Comparison of ENCODE assay signal across 12 cellular contexts in genomic region chr1:1763657-1764621, GRCh38. TPM values are rescaled to one million over a fixed set of nuclear protein-coding genes. Genes with fewer than 3 reads are reported as not detected.
A peak's percentile ranks its signal among the peaks of the same experiment; 100 is the strongest.
DNase-seq lines count a peak whose midpoint lies in the region; ATAC-seq and TF ChIP-seq lines count a peak whose summit lies in the region.
"Had no signal": no experiment of that assay in that cellular context is flagged by ENCODE, and none has a peak within 500 bp of the region (broad histone marks: within the 10 kb centered on the region; RNA-seq: fewer than 3 reads in every experiment).

No MANE protein-coding gene starts in this region.

- no peaks in the 10 kb centered on the region for H3F3A ChIP-seq in OCI-LY1 (ENCODE audit: insufficient read depth, low read length)

- H3K4me1 ChIP-seq in CD4-positive, CD25-positive, alpha-beta regulatory T cell (ENCODE audit: control insufficient read depth, insufficient read depth, low read length, poor library complexity, severe bottlenecking): no peaks in the 10 kb centered on the region
- H3K4me1 ChIP-seq in OCI-LY1 (ENCODE audit: insufficient read depth, low read length, severe bottlenecking): peaks cover 4% of the 10 kb centered on the region
- H3K4me1 ChIP-seq in neuronal stem cell (ENCODE audit: control insufficient read depth in 2 of 2, insufficient read depth in 1 of 2, low read depth in 1 of 2, low read length in 2 of 2): peaks cover 0 to 7% of the 10 kb centered on the region in 2 donors

- peaks cover 47% of the 10 kb centered on the region for H3K79me2 ChIP-seq in OCI-LY1 (ENCODE audit: insufficient read depth, low read length)

- H2BK5ac ChIP-seq in neuronal stem cell (ENCODE audit: low read length): no peak overlapping the region

- no peaks in the 10 kb centered on the region for H3K9me3 Mint-ChIP-seq in CD4-positive, CD25-positive, alpha-beta regulatory T cell

- peaks cover 20% of the 10 kb centered on the region for H3K36me3 Mint-ChIP-seq in CD4-positive, CD25-positive, alpha-beta regulatory T cell

- H3K23ac ChIP-seq in neuronal stem cell (ENCODE audit: low read depth, low read length, poor library complexity): no peak overlapping the region

- H3K18ac ChIP-seq in neuronal stem cell (ENCODE audit: low read length): no peak overlapping the region

- H2AK5ac ChIP-seq in neuronal stem cell (ENCODE audit: low read depth, low read length): no peak overlapping the region

- H3K9me2 ChIP-seq in OCI-LY1 (ENCODE audit: low read depth, low read length): no peaks in the 10 kb centered on the region

- peak overlapping the region; percentile 16 for H2BK12ac ChIP-seq in neuronal stem cell (ENCODE audit: low read length)

- no peak for DNase-seq in CD4-positive, CD25-positive, alpha-beta regulatory T cell
- peak; percentile 99 for DNase-seq in fibroblast of gingiva (ENCODE audit: low read depth)
- DNase-seq in neuronal stem cell (ENCODE audit: low spot score): no peak
- no peak for DNase-seq in SW 1271 (lab: John Stamatoyannopoulos, UW)
- DNase-seq in T-helper 2 cell: no peak
- no peak for DNase-seq in HUDEP-2 (lab: John Stamatoyannopoulos, UW; ENCODE audit: unreplicated experiment in 76 of 76)
- DNase-seq in effector CD4-positive, alpha-beta T cell: no peak
- DNase-seq: GOT3, KG1, kidney glomerular epithelial cell had no signal

- no peak overlapping the region for H4K91ac ChIP-seq in neuronal stem cell (ENCODE audit: low read depth, low read length, poor library complexity)

- no peak overlapping the region for H2BK120ac ChIP-seq in neuronal stem cell (ENCODE audit: low read depth, low read length)

- peaks cover 25% of the 10 kb centered on the region for H3K79me1 ChIP-seq in neuronal stem cell (ENCODE audit: low read depth, low read length)

- no peak overlapping the region for H3K14ac ChIP-seq in neuronal stem cell (ENCODE audit: low read length)

- H3K27ac ChIP-seq in CD4-positive, CD25-positive, alpha-beta regulatory T cell (ENCODE audit: insufficient read depth, low read length, poor library complexity, severe bottlenecking): no peak overlapping the region
- H3K27ac ChIP-seq in OCI-LY1 (ENCODE audit: low read depth, low read length, poor library complexity, severe bottlenecking) (no peak overlapping the region), neuronal stem cell (replicated peaks; ENCODE audit: low read length) (no peak overlapping the region)

- ATAC-seq in CD4-positive, CD25-positive, alpha-beta regulatory T cell (ENCODE audit: low read depth in 2 of 2): peak; percentile 42 to 47

- no peak overlapping the region for H4K8ac ChIP-seq in neuronal stem cell (ENCODE audit: low read depth, low read length)

- no peaks in the 10 kb centered on the region for H3K9me3 ChIP-seq in CD4-positive, CD25-positive, alpha-beta regulatory T cell (ENCODE audit: control insufficient read depth in 2 of 2, low read length in 2 of 2)
- H3K9me3 ChIP-seq in OCI-LY1 (ENCODE audit: low read length) (no peaks in the 10 kb centered on the region), neuronal stem cell (replicated peaks in 1 of 2; ENCODE audit: control insufficient read depth in 2 of 2, insufficient read depth in 1 of 2, low read depth in 1 of 2, low read length in 2 of 2) (peaks cover 0 to 12% of the 10 kb centered on the region in 2 donors)

- no CpG with 5 or more reads among the region's 32 CpGs for WGBS in neuronal stem cell (ENCODE audit: extremely low coverage in 2 of 2, insufficient read length in 2 of 2, insufficient replicate concordance in 1 of 2), 2 donors

- H3K27ac Mint-ChIP-seq in CD4-positive, CD25-positive, alpha-beta regulatory T cell: peak overlapping the region in 1 of 3 donors; percentile 52
- H3K27ac Mint-ChIP-seq: T-helper 1 cell treated with Interleukin-12 subunit alpha and Interleukin-12 subunit beta and Interleukin-4 antibody, amounts not matched to agents 30 μg/mL and 1 μg/mL, for 36 hours had no signal

- H4K20me1 ChIP-seq in OCI-LY1 (ENCODE audit: insufficient read depth, low read length): 0 out of 2 replicates have a peak, but pooled peaks cover 3% of the 10 kb centered on the region

- no peaks in the 10 kb centered on the region for H3K27me3 Mint-ChIP-seq in CD4-positive, CD25-positive, alpha-beta regulatory T cell

- H3K4me1 Mint-ChIP-seq in CD4-positive, CD25-positive, alpha-beta regulatory T cell: peaks cover 0 to 7% (median 2%) of the 10 kb centered on the region in 4 donors

- H3K27me3 ChIP-seq in CD4-positive, CD25-positive, alpha-beta regulatory T cell (ENCODE audit: control insufficient read depth, insufficient read depth, low read length): no peaks in the 10 kb centered on the region
- H3K27me3 ChIP-seq in OCI-LY1 (ENCODE audit: insufficient read depth, low read length) (no peaks in the 10 kb centered on the region), neuronal stem cell (ENCODE audit: control insufficient read depth in 3 of 3, insufficient read depth in 3 of 3, low read depth in 1 of 3, low read length in 3 of 3) (no peaks in the 10 kb centered on the region)

- H3K4me2 ChIP-seq in OCI-LY1 (ENCODE audit: low read length) (no peak overlapping the region), neuronal stem cell (ENCODE audit: insufficient read depth, low read length, poor library complexity, severe bottlenecking) (no peak overlapping the region)

- H2AFZ ChIP-seq in OCI-LY1 (ENCODE audit: low read length): no peak overlapping the region
- no peak overlapping the region for H2AFZ ChIP-seq in neuronal stem cell (ENCODE audit: low read length)

- peaks cover 47% of the 10 kb centered on the region for H3K36me3 ChIP-seq in CD4-positive, CD25-positive, alpha-beta regulatory T cell (ENCODE audit: control insufficient read depth, insufficient read depth, low read length)
- peaks cover 96% of the 10 kb centered on the region for H3K36me3 ChIP-seq in OCI-LY1 (ENCODE audit: insufficient read depth, low read length)
- peaks cover 36 to 82% of the 10 kb centered on the region in 2 donors for H3K36me3 ChIP-seq in neuronal stem cell (replicated peaks in 1 of 2; ENCODE audit: control insufficient read depth in 2 of 2, insufficient read depth in 2 of 2, low read length in 2 of 2)

- no peak overlapping the region for H3K4me3 ChIP-seq in CD4-positive, CD25-positive, alpha-beta regulatory T cell (ENCODE audit: low read depth, low read length)
- no peak overlapping the region for H3K4me3 ChIP-seq in OCI-LY1 (ENCODE audit: low read depth, low read length, poor library complexity, severe bottlenecking)
- H3K4me3 ChIP-seq in neuronal stem cell (ENCODE audit: low read length in 2 of 2): peak overlapping the region in 1 of 2 donors; percentile 36

- no peak overlapping the region for H3K4me3 Mint-ChIP-seq in CD4-positive, CD25-positive, alpha-beta regulatory T cell
- H3K4me3 Mint-ChIP-seq: T-helper 1 cell treated with Interleukin-12 subunit alpha and Interleukin-12 subunit beta and Interleukin-4 antibody, amounts not matched to agents 30 μg/mL and 1 μg/mL, for 36 hours had no signal

- H2BK15ac ChIP-seq in neuronal stem cell (ENCODE audit: low read length): no peak overlapping the region

- TF ChIP-seq CTCF in OCI-LY1 (IDR thresholded peaks at IDR 0.05; ENCODE audit: low read length): peak; percentile 48

- no peak overlapping the region for H3K9ac ChIP-seq in OCI-LY1 (ENCODE audit: low read length)
- H3K9ac ChIP-seq in neuronal stem cell (ENCODE audit: low read depth, low read length, poor library complexity): no peak overlapping the region

- no peak overlapping the region for H3K4ac ChIP-seq in neuronal stem cell (ENCODE audit: low read length)

RNA-seq across cellular contexts. Expression of gene NADK, which starts 14.3 kb away (rescaled TPM):
- 52.6 TPM for total RNA-seq in CD4-positive, CD25-positive, alpha-beta regulatory T cell
- polyA plus RNA-seq in CD4-positive, CD25-positive, alpha-beta regulatory T cell: 10 to 100 TPM; 18.7 to 27.1 (median 21.2) TPM
- 45.5 TPM for polyA plus RNA-seq in neuronal stem cell (2013, experiment 1 of 2)
- polyA plus RNA-seq in neuronal stem cell (2013, experiment 2 of 2): 43.7 TPM

RNA-seq across cellular contexts. Expression of gene CDK11A, which starts 39.8 kb away (rescaled TPM):
- total RNA-seq in CD4-positive, CD25-positive, alpha-beta regulatory T cell: 212 TPM
- polyA plus RNA-seq in CD4-positive, CD25-positive, alpha-beta regulatory T cell: 10 to 100 TPM; 10.2 to 30.4 (median 15.3) TPM
- 23.9 TPM for polyA plus RNA-seq in neuronal stem cell (2013, experiment 1 of 2)
- 23.6 TPM for polyA plus RNA-seq in neuronal stem cell (2013, experiment 2 of 2)
